In genomic region chr22:36481393-36482168, GRCh38 we compare ENCODE assay signal across 8 cellular contexts. TPM values are rescaled to one million over a fixed set of nuclear protein-coding genes. Genes with fewer than 3 reads are reported as not detected.
A peak's percentile ranks its signal among the peaks of the same experiment; 100 is the strongest.
DNase-seq lines count a peak whose midpoint lies in the region; ATAC-seq, FAIRE-seq and TF ChIP-seq lines count a peak whose summit lies in the region.

TXN2 (minus strand) TSS chr22:36481640; CDS start chr22:36480837, 803 bp downstream.

- peak within 1 kb of the TSS; percentile 85 to 99 (median 92) for H3K4me2 ChIP-seq in BLaER1 treated with 17β-estradiol and CSF1 and Interleukin-3, amounts not matched to agents 10 nM and 100 nM
- peak within 1 kb of the TSS; percentile 96 for H3K4me2 ChIP-seq in HepG2 (ENCODE audit: low read depth, low read length)

- H3K27me3 ChIP-seq in BLaER1 treated with 17β-estradiol and CSF1 and Interleukin-3, amounts not matched to agents 10 nM and 100 nM: no peaks in the 10 kb centered on the region
- H3K27me3 ChIP-seq in HepG2 (ENCODE audit: control insufficient read depth in 1 of 2, insufficient read depth in 2 of 2, low read length in 2 of 2): no peaks in the 10 kb centered on the region; a peak in 1 of 5 replicates

- H3K27me3 Mint-ChIP-seq in dendritic cell treated with granulocyte-macrophage colony-stimulating factor and Interleukin-4, amounts not matched to agents 40 ng/mL and 50 ng/mL, for 4 days: no peaks in the 10 kb centered on the region

- H3K9me3 Mint-ChIP-seq in dendritic cell treated with granulocyte-macrophage colony-stimulating factor and Interleukin-4, amounts not matched to agents 40 ng/mL and 50 ng/mL, for 4 days: peaks cover 5% of the 10 kb centered on the region

- POLR2A ChIA-PET in HepG2 (lab: Yijun Ruan, JAX): interaction anchor here (0.6 to 2.4 kb wide), 33 partner anchors 8 to 1182 kb away, joined by 3 to 18 read pairs (median 4); partner anchors contain the start of genes APOL2, FOXRED2, MYH9 and TOM1

- TF ChIP-seq EP300 in HepG2 (IDR thresholded peaks at IDR 0.05; ENCODE audit: low read depth in 2 of 2, low read length in 2 of 2) (peak; percentile 10 to 13; a peak in 2 of 4 replicates), HepG2 (CRISPR knock-in tag; IDR thresholded peaks at IDR 0.05; ENCODE audit: borderline replicate concordance) (no peak)

- TF ChIP-seq RAD21 in HepG2 (CRISPR knock-in tag; IDR thresholded peaks at IDR 0.05): no peak

- peaks cover 33 to 48% (median 40%) of the 10 kb centered on the region in 11 experiments for H3K36me3 ChIP-seq in BLaER1 treated with 17β-estradiol and CSF1 and Interleukin-3, amounts not matched to agents 10 nM and 100 nM
- H3K36me3 ChIP-seq in HepG2 (replicated peaks in 1 of 2; ENCODE audit: control insufficient read depth in 1 of 2, insufficient read depth in 2 of 2, low read length in 2 of 2): peaks cover 9 to 13% of the 10 kb centered on the region in 2 experiments

- TF ChIP-seq CTCF in HepG2 (CRISPR knock-in tag; IDR thresholded peaks at IDR 0.05): no peak

- peaks cover 11% of the 10 kb centered on the region for H3K4me1 Mint-ChIP-seq in dendritic cell treated with granulocyte-macrophage colony-stimulating factor and Interleukin-4, amounts not matched to agents 40 ng/mL and 50 ng/mL, for 4 days (ENCODE audit: low read depth)

- H3K79me2 ChIP-seq in HepG2 (ENCODE audit: insufficient read depth, low read length): peaks cover 14% of the 10 kb centered on the region

- H3K4me3 Mint-ChIP-seq in dendritic cell treated with granulocyte-macrophage colony-stimulating factor and Interleukin-4, amounts not matched to agents 40 ng/mL and 50 ng/mL, for 4 days: peak within 1 kb of the TSS; percentile 80

- H2AFZ ChIP-seq in HepG2 (ENCODE audit: low read length): peak within 1 kb of the TSS; percentile 82

- no peaks in the 10 kb centered on the region for H4K20me1 ChIP-seq in BLaER1 treated with 17β-estradiol and CSF1 and Interleukin-3, amounts not matched to agents 10 nM and 100 nM
- H4K20me1 ChIP-seq in HepG2 (ENCODE audit: insufficient read depth, low read length): no peaks in the 10 kb centered on the region

- WGBS in HepG2 (ENCODE audit: low lambda C conversion rate): 2% methylated on average over 49 of the region's 62 CpGs

- peaks cover 61% of the 10 kb centered on the region for H3K36me3 Mint-ChIP-seq in dendritic cell treated with granulocyte-macrophage colony-stimulating factor and Interleukin-4, amounts not matched to agents 40 ng/mL and 50 ng/mL, for 4 days (ENCODE audit: low read depth)

- in situ Hi-C loops in HepG2 (cut with HindIII; ENCODE audit: extremely low pct_ligation_motif_present, low pct_unique_long_range_greater_than_20kb): no loop called here

- ATAC-seq in GM19372 (IDR thresholded peaks at IDR 0.05; ENCODE audit: low read depth, unreplicated experiment) (peak; percentile 80), HG03558 (IDR thresholded peaks at IDR 0.05; ENCODE audit: extremely low read depth, unreplicated experiment) (peak; percentile 63), HepG2 (peak; percentile 92)

- peak within 1 kb of the TSS; percentile 99 for H3K27ac Mint-ChIP-seq in dendritic cell treated with granulocyte-macrophage colony-stimulating factor and Interleukin-4, amounts not matched to agents 40 ng/mL and 50 ng/mL, for 4 days

- peak; percentile 79 for DNase-seq in NCI-H774 (lab: John Stamatoyannopoulos, UW)
- peak; percentile 96 to 97 for DNase-seq in activated CD4-positive, alpha-beta T cell treated with anti-CD3 and anti-CD28 coated beads, Interleukin-2, amount 50 U/mL, for 4 hours
- DNase-seq in HepG2 (ENCODE audit: low spot score): peak; percentile 91
- peak; percentile 94 for DNase-seq in stimulated activated CD4-positive, alpha-beta T cell treated with anti-CD3 and anti-CD28 coated beads, Interleukin-4, amount 100 ng/mL, for 1 hour

- CTCF ChIA-PET in HepG2 (lab: Yijun Ruan, JAX; ENCODE audit: low intra/inter-chr PET ratio, low total read pairs): no interaction called here

- H3K9ac ChIP-seq in BLaER1 treated with 17β-estradiol and CSF1 and Interleukin-3, amounts not matched to agents 10 nM and 100 nM: peak within 1 kb of the TSS; percentile 86 to 98 (median 92)
- H3K9ac ChIP-seq in HepG2 (ENCODE audit: insufficient read depth, low read depth, low read length): peak within 1 kb of the TSS; percentile 89

- H3K4me3 ChIP-seq in BLaER1 treated with 17β-estradiol and CSF1 and Interleukin-3, amounts not matched to agents 10 nM and 100 nM: peak within 1 kb of the TSS; percentile 62 to 79 (median 70)
- peak within 1 kb of the TSS; percentile 69 to 88 (median 88) for H3K4me3 ChIP-seq in HepG2 (replicated peaks in 1 of 3; ENCODE audit: insufficient read depth in 1 of 3, low read depth in 2 of 3, low read length in 3 of 3)

- H3K4me1 ChIP-seq in BLaER1 treated with 17β-estradiol and CSF1 and Interleukin-3, amounts not matched to agents 10 nM and 100 nM: peaks cover 21 to 42% (median 29%) of the 10 kb centered on the region in 10 experiments
- peaks cover 24% of the 10 kb centered on the region for H3K4me1 ChIP-seq in HepG2 (ENCODE audit: insufficient read depth, low read length)

- peak; percentile 89 to 90 for TF ChIP-seq POLR2A in HepG2 (IDR thresholded peaks at IDR 0.05; ENCODE audit: insufficient read depth in 1 of 2, low read depth in 2 of 2, low read length in 2 of 2)

- TSS peak; percentile 50 for BruUV-seq in HepG2 (replicated peaks; lab: Mats Ljungman, UMichigan)

- intact Hi-C loops in dendritic cell treated with granulocyte-macrophage colony-stimulating factor and Interleukin-4, amounts not matched to agents 40 ng/mL and 50 ng/mL, for 4 days (cut with micrococcal nuclease): loop anchor here (2.0 kb wide), 2 partner anchors 25 to 47 kb away; partner anchors contain the start of genes EIF3D and FOXRED2
- intact Hi-C loops in HepG2 (cut with micrococcal nuclease; ENCODE audit: unreplicated experiment): no loop called here

- peak; percentile 72 for FAIRE-seq in HepG2 (lab: Jason Lieb, UNC)

- peaks cover 0 to 4% (median under 1%) of the 10 kb centered on the region in 11 experiments; a peak in 9 of 22 replicates for H3K9me3 ChIP-seq in BLaER1 treated with 17β-estradiol and CSF1 and Interleukin-3, amounts not matched to agents 10 nM and 100 nM (replicated peaks in 1 of 11)
- no peaks in the 10 kb centered on the region for H3K9me3 ChIP-seq in HepG2 (ENCODE audit: low read length)

- peak within 1 kb of the TSS; percentile 94 to 99 (median 97) for H3K27ac ChIP-seq in BLaER1 treated with 17β-estradiol and CSF1 and Interleukin-3, amounts not matched to agents 10 nM and 100 nM
- peak within 1 kb of the TSS; percentile 96 for H3K27ac ChIP-seq in HepG2 (ENCODE audit: extremely low read length, insufficient read depth, low read length)

TF ChIP-seq in HepG2, 621 proteins besides CTCF, POLR2A, EP300 and RAD21 (continues in another document):
- TF ChIP-seq ZNF124 (CRISPR knock-in tag; IDR thresholded peaks at IDR 0.05): peak; percentile 54
- peak; percentile 35 for TF ChIP-seq MAZ (IDR thresholded peaks at IDR 0.05; ENCODE audit: borderline replicate concordance, low read depth, low read length)
- peak; percentile 56; the same call in 1 of the 2 replicates for TF ChIP-seq MAZ (CRISPR knock-in tag; IDR thresholded peaks at IDR 0.05; ENCODE audit: low read depth)
- 0 out of 2 replicates have a peak, but pooled peaks have one; percentile 11 for TF ChIP-seq NAIF1 (CRISPR knock-in tag; IDR thresholded peaks at IDR 0.05; ENCODE audit: borderline replicate concordance)
- peak; percentile 81; the same call in 1 of the 2 replicates for TF ChIP-seq ZNF768 (CRISPR knock-in tag; IDR thresholded peaks at IDR 0.05)
- peak; percentile 69 for TF ChIP-seq NFYB (CRISPR knock-in tag; IDR thresholded peaks at IDR 0.05)
- peak in 1 of 2 experiments; percentile 13; a peak in 1 of 4 replicates for TF ChIP-seq ATF4 (CRISPR knock-in tag; IDR thresholded peaks at IDR 0.05)
- TF ChIP-seq RBFOX2 (IDR thresholded peaks at IDR 0.05; ENCODE audit: low read depth, low read length): peak; percentile 95
- no peak for TF ChIP-seq SAFB2 (CRISPR knock-in tag; IDR thresholded peaks at IDR 0.05; ENCODE audit: borderline replicate concordance, low read depth)
- peak; percentile 24; the same call in 1 of the 2 replicates for TF ChIP-seq NR2F2 (IDR thresholded peaks at IDR 0.05; ENCODE audit: borderline replicate concordance, low read depth)

RNA-seq across cellular contexts. Expression of gene TXN2, which starts in this region (rescaled TPM):
- total RNA-seq in HepG2 (2016; rRNA removed; fragmentation: Illumina TruSeq; extraction: Trizol): 41.4 and 61.4 TPM in 2 replicates
- total RNA-seq in HepG2 (2016; cell fraction: cytosol; rRNA removed; fragmentation: Illumina TruSeq; extraction: Trizol; ENCODE audit: low read depth): 25.1 and 26.3 TPM in 2 replicates
- 43.5 and 58.4 TPM in 2 replicates for total RNA-seq in HepG2 (2016; cell fraction: insoluble cytoplasmic fraction; rRNA removed; fragmentation: Illumina TruSeq; extraction: Trizol)
- 41.6 and 41.7 TPM in 2 replicates for total RNA-seq in HepG2 (2016; cell fraction: membrane; rRNA removed; fragmentation: Illumina TruSeq; extraction: Trizol)
- total RNA-seq in HepG2 (2016; cell fraction: nucleus; rRNA removed; fragmentation: Illumina TruSeq; extraction: Trizol): 22.3 and 24.9 TPM in 2 replicates
- 109 and 110 TPM in 2 replicates for polyA plus RNA-seq in HepG2 (2011; rRNA removed)
- 154 and 163 TPM in 2 replicates for polyA plus RNA-seq in HepG2 (2011; cell fraction: cytosol; rRNA removed)
- polyA plus RNA-seq in HepG2 (2011; cell fraction: nucleus; rRNA removed): 73.0 and 74.6 TPM in 2 replicates
- polyA plus RNA-seq in HepG2 (2012): 58.3 and 59.9 TPM in 2 replicates
- 60.8 and 72.4 TPM in 2 replicates for polyA plus RNA-seq in HepG2 (2016; cell fraction: cytosol; fragmentation: Illumina TruSeq; extraction: Trizol; ENCODE audit: low read depth)
- 152 and 166 TPM in 2 replicates for polyA plus RNA-seq in HepG2 (2016; cell fraction: insoluble cytoplasmic fraction; fragmentation: Illumina TruSeq; extraction: Trizol; ENCODE audit: low read depth)
- polyA plus RNA-seq in HepG2 (2016; cell fraction: membrane; fragmentation: Illumina TruSeq; extraction: Trizol; ENCODE audit: low read depth): 76.6 and 79.8 TPM in 2 replicates
- 71.7 and 73.1 TPM in 2 replicates for polyA plus RNA-seq in HepG2 (2016; cell fraction: nucleus; fragmentation: Illumina TruSeq; extraction: Trizol; ENCODE audit: insufficient read depth, low read depth)
- 73.8 and 91.5 TPM in 2 replicates for polyA minus RNA-seq in HepG2 (2011; rRNA and poly(A)+ RNA removed; ENCODE audit: low replicate concordance)
- 34.7 and 35.7 TPM in 2 replicates for polyA minus RNA-seq in HepG2 (2011; cell fraction: cytosol; rRNA and poly(A)+ RNA removed)
- 19.7 and 25.7 TPM in 2 replicates for polyA minus RNA-seq in HepG2 (2011; cell fraction: nucleus; rRNA and poly(A)+ RNA removed)

Comparison
In these comparisons a context has a peak if more than half of its experiments do, and no peak if none do; other contexts are left out.
1. Peak in every context shown above with its lines: DNase-seq, ATAC-seq, H3K4me3 ChIP-seq and H3K27ac ChIP-seq.